ENCODE assay signal across 21 cellular contexts in genomic region chr4:56316011-56316650, GRCh38.
DNase-seq lines count a peak whose midpoint lies in the region; ATAC-seq, FAIRE-seq and TF ChIP-seq lines count a peak whose summit lies in the region.
"Had no signal": no experiment of that assay in that cellular context is flagged by ENCODE, and none has a peak within 500 bp of the region (broad histone marks: within the 10 kb centered on the region; RNA-seq: fewer than 3 reads in every experiment).

No MANE protein-coding gene starts in this region.

- FAIRE-seq in GM12892 (lab: Jason Lieb, UNC), result no peak
- FAIRE-seq: GM12878, GM18507 had no signal

- intact Hi-C loops in esophagus muscularis mucosa (cut with DNase I), result no loop called here
- intact Hi-C loops in PC-3 (cut with micrococcal nuclease), result no loop called here

- H3K4me2 ChIP-seq in neuronal stem cell (ENCODE audit: insufficient read depth, low read length, poor library complexity, severe bottlenecking) (no peak overlapping the region), PC-3 (ENCODE audit: low read length) (no peak overlapping the region)
- H3K4me2 ChIP-seq: BLaER1, GM23338 had no signal

- H2BK5ac ChIP-seq in neuronal stem cell (ENCODE audit: low read length), result no peak overlapping the region

- ATAC-seq in PC-3, result no peak
- ATAC-seq: CD8-positive, alpha-beta T cell; GM12878; GM23338; HCT116 had no signal

- H3K4me1 ChIP-seq in esophagus muscularis mucosa (no peaks in the 10 kb centered on the region), neuronal stem cell (ENCODE audit: control insufficient read depth in 2 of 2, insufficient read depth in 1 of 2, low read depth in 1 of 2, low read length in 2 of 2) (no peaks in the 10 kb centered on the region), PC-3 (ENCODE audit: insufficient read depth, low read length) (no peaks in the 10 kb centered on the region)
- H3K4me1 ChIP-seq: BLaER1, Caco-2 had no signal

- H2BK12ac ChIP-seq in neuronal stem cell (ENCODE audit: low read length), result no peak overlapping the region

- H2AFZ ChIP-seq in neuronal stem cell (ENCODE audit: low read length), result no peak overlapping the region
- H2AFZ ChIP-seq in PC-3 (ENCODE audit: low read length), result no peak overlapping the region
- H2AFZ ChIP-seq: GM23338 had no signal

- H3K14ac ChIP-seq in neuronal stem cell (ENCODE audit: low read length), result no peak overlapping the region

- no TSS peak for BruUV-seq in PC-3 (replicated peaks; lab: Mats Ljungman, UMichigan)

- H3K23ac ChIP-seq in neuronal stem cell (ENCODE audit: low read depth, low read length, poor library complexity), result peak overlapping the region; percentile 19

- H3K9me3 ChIP-seq in esophagus muscularis mucosa (no peaks in the 10 kb centered on the region), neuronal stem cell (replicated peaks in 1 of 2; ENCODE audit: control insufficient read depth in 2 of 2, insufficient read depth in 1 of 2, low read depth in 1 of 2, low read length in 2 of 2) (peaks cover 0 to 4% of the 10 kb centered on the region in 2 donors), PC-3 (ENCODE audit: low read length) (no peaks in the 10 kb centered on the region)
- H3K9me3 ChIP-seq: Caco-2 had no signal

- H3K79me2 ChIP-seq in PC-3 (ENCODE audit: low read length), result no peaks in the 10 kb centered on the region

- H3K4me3 ChIP-seq in esophagus muscularis mucosa, result no peak overlapping the region
- H3K4me3 ChIP-seq in neuronal stem cell (ENCODE audit: low read length in 2 of 2), result no peak overlapping the region
- no peak overlapping the region for H3K4me3 ChIP-seq in PC-3 (ENCODE audit: low read length)
- H3K4me3 ChIP-seq: BLaER1, GM12878, GM23338 had no signal

- TF ChIP-seq CTCF in esophagus muscularis mucosa (IDR thresholded peaks at IDR 0.05), result no peak
- no peak for TF ChIP-seq CTCF in PC-3 (conservative IDR thresholded peaks at IDR 0.05; ENCODE audit: low read depth, low read length)

- no peak overlapping the region for H2BK15ac ChIP-seq in neuronal stem cell (ENCODE audit: low read length)

- no peaks in the 10 kb centered on the region for H3F3A ChIP-seq in PC-3 (ENCODE audit: low read length, unreplicated experiment)

- H3K9ac ChIP-seq in neuronal stem cell (ENCODE audit: low read depth, low read length, poor library complexity) (no peak overlapping the region), PC-3 (ENCODE audit: low read length) (no peak overlapping the region)
- H3K9ac ChIP-seq: BLaER1 had no signal

- CTCF ChIA-PET in PC-3 (lab: Charles Lee), result no interaction called here

- H4K20me1 ChIP-seq in PC-3 (ENCODE audit: low read length), result no peaks in the 10 kb centered on the region
- H4K20me1 ChIP-seq: BLaER1 had no signal

- no peak overlapping the region for H4K91ac ChIP-seq in neuronal stem cell (ENCODE audit: low read depth, low read length, poor library complexity)

- H2BK120ac ChIP-seq in neuronal stem cell (ENCODE audit: low read depth, low read length), result no peak overlapping the region

- H3K36me3 ChIP-seq in esophagus muscularis mucosa (no peaks in the 10 kb centered on the region), neuronal stem cell (replicated peaks in 1 of 2; ENCODE audit: control insufficient read depth in 2 of 2, insufficient read depth in 2 of 2, low read length in 2 of 2) (peaks cover 28 to 79% of the 10 kb centered on the region in 2 donors), PC-3 (ENCODE audit: low read depth, low read length) (no peaks in the 10 kb centered on the region)

- H3K18ac ChIP-seq in neuronal stem cell (ENCODE audit: low read length), result no peak overlapping the region

- TF ChIP-seq EP300 in esophagus muscularis mucosa (IDR thresholded peaks at IDR 0.05), result no peak

- H3K79me1 ChIP-seq in neuronal stem cell (ENCODE audit: low read depth, low read length), result no peaks in the 10 kb centered on the region

- H3K27ac ChIP-seq in esophagus muscularis mucosa (replicated peaks in 1 of 4) (no peak overlapping the region), neuronal stem cell (replicated peaks; ENCODE audit: low read length) (no peak overlapping the region), PC-3 (ENCODE audit: low read length) (no peak overlapping the region)
- H3K27ac ChIP-seq: BLaER1, C4-2B had no signal

- DNase-seq in activated CD8-positive, alpha-beta memory T cell treated with anti-CD3 and anti-CD28 coated beads for 24 hours, result peak; percentile 42
- no peak for DNase-seq in activated CD8-positive, alpha-beta memory T cell treated with anti-CD3 and anti-CD28 coated beads, Interleukin-2, amount 50 U/mL, for 4 hours
- peak; percentile 26 for DNase-seq in esophagus muscularis mucosa (ENCODE audit: extremely low spot score)
- DNase-seq in neuronal stem cell (ENCODE audit: low spot score), result no peak
- no peak for DNase-seq in PC-3
- no peak for DNase-seq in GM12892 (ENCODE audit: insufficient read length)
- no peak for DNase-seq in activated T-cell treated with anti-CD3 and anti-CD28 coated beads for 4 hours
- DNase-seq: 8988T; Caco-2; CD4-positive, CD25-positive, alpha-beta regulatory T cell; CD8-positive, alpha-beta T cell; DMS79; EL; GDM1; H9 had no signal

- no peak for TF ChIP-seq POLR2A in esophagus muscularis mucosa (IDR thresholded peaks at IDR 0.05; ENCODE audit: low read depth)
- TF ChIP-seq POLR2A in GM12892 (IDR thresholded peaks at IDR 0.05; ENCODE audit: low read depth, low read length), result no peak

- POLR2A ChIA-PET in PC-3 (lab: Charles Lee; ENCODE audit: unreplicated experiment), result no interaction called here

- H3K27me3 ChIP-seq in esophagus muscularis mucosa (no peaks in the 10 kb centered on the region), neuronal stem cell (ENCODE audit: control insufficient read depth in 3 of 3, insufficient read depth in 3 of 3, low read depth in 1 of 3, low read length in 3 of 3) (no peaks in the 10 kb centered on the region), PC-3 (ENCODE audit: low read length) (0 out of 2 replicates have a peak, but pooled peaks cover 6% of the 10 kb centered on the region)
- H3K27me3 ChIP-seq: BLaER1 had no signal

- H2AK5ac ChIP-seq in neuronal stem cell (ENCODE audit: low read depth, low read length), result no peak overlapping the region

- no peaks in the 10 kb centered on the region for H3K9me2 ChIP-seq in PC-3 (replicated peaks; ENCODE audit: low read length)

- 95% methylated on average over 29 of the region's 29 CpGs for WGBS in esophagus muscularis mucosa
- WGBS in neuronal stem cell (ENCODE audit: extremely low coverage in 2 of 2, insufficient read length in 2 of 2, insufficient replicate concordance in 1 of 2), 2 donors, result no CpG with 5 or more reads among the region's 29 CpGs

- no peak overlapping the region for H4K8ac ChIP-seq in neuronal stem cell (ENCODE audit: low read depth, low read length)

- no peak overlapping the region for H3K4ac ChIP-seq in neuronal stem cell (ENCODE audit: low read length)

Comparison
In these comparisons a context has a peak if more than half of its experiments do, and no peak if none do; other contexts are left out.
1. DNase-seq: peak in activated CD8-positive, alpha-beta memory T cell treated with anti-CD3 and anti-CD28 coated beads for 24 hours (single experiment) and esophagus muscularis mucosa (single experiment); none in activated CD8-positive, alpha-beta memory T cell treated with anti-CD3 and anti-CD28 coated beads, Interleukin-2, amount 50 U/mL, for 4 hours (single experiment), neuronal stem cell (single experiment), PC-3 (single experiment), GM12892 (single experiment) and activated T-cell treated with anti-CD3 and anti-CD28 coated beads for 4 hours (single experiment).